In the genomic region with DNA sequence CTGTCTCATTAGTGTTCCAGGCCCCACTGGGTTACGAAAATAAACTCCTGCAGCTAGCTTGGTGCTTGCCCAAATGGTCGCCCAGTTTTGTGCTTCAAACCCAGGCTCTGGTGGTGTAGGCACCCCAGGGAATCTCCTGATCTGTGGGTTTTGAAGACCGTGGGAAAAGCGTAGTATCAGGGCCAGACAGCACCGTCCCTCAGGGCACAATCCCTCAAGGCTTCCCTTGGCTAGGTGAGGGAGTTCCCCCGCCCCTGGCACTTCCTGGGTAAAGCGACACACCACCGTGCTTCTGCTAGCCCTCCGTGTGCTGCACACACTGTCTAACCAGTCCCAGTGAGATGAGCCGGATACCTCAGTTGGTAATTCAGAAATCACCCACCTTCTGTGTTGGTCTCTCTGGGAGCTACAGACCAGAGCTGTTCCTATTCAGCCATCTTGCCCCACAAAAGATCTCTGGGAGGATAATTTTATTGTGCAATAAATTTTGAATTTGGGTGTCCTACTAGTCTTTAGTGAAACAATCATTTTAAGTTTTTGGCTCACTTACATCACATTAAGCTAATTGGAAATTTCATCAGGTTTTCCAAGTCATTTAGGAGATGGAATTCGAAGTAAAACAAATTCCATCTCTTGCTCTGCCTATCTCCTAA, we compare ENCODE assay signal across 20 cellular contexts. TPM values are rescaled to one million over a fixed set of nuclear protein-coding genes. Genes with fewer than 3 reads are reported as not detected.
DNase-seq lines count a peak whose midpoint lies in the region; ATAC-seq lines count a peak whose summit lies in the region.
"Had no signal": no experiment of that assay in that cellular context is flagged by ENCODE, and none has a peak within 500 bp of the region (broad histone marks: within the 10 kb centered on the region; RNA-seq: fewer than 3 reads in every experiment).

No MANE protein-coding gene starts in this region.

- no peaks in the 10 kb centered on the region for H3K9me3 ChIP-seq in CD4-positive, CD25-positive, alpha-beta regulatory T cell (ENCODE audit: control insufficient read depth in 2 of 2, low read length in 2 of 2)
- H3K9me3 ChIP-seq: esophagus squamous epithelium, transverse colon had no signal

- CTCF ChIA-PET in T-cell (lab: Charles Lee) = interaction anchor here in 1 of 2 donors (0.5 kb wide), 1 partner anchor 1991 kb away, joined by 3 read pairs; no protein-coding TSS in a partner anchor

- DNase-seq in CD4-positive, CD25-positive, alpha-beta regulatory T cell = peak in 1 of 3 donors; percentile 57
- DNase-seq in ELF-1 (ENCODE audit: low read depth, low spot score) = peak; percentile 74
- DNase-seq in T-cell = peak in 4 of 34 experiments; percentile 1 to 6 (median 3)
- DNase-seq in islet precursor cell = peak; percentile 58
- DNase-seq in epidermal melanocyte (ENCODE audit: insufficient read length, low spot score) = no peak
- DNase-seq: activated B cell treated with CpG ODN at 0.5 μM for 24 hours; esophagus squamous epithelium; GM23248; immature natural killer cell; Kasumi-1; NCI-H1436; NCI-H345; NK-92 treated with Interleukin-12 subunit alpha and Interleukin-12 subunit beta, amount 100 ng/mL, for 24 hours; small intestine; transverse colon had no signal

- H3K4me1 ChIP-seq in CD4-positive, CD25-positive, alpha-beta regulatory T cell (ENCODE audit: control insufficient read depth, insufficient read depth, low read length, poor library complexity, severe bottlenecking) = peaks cover 8% of the 10 kb centered on the region
- H3K4me1 ChIP-seq: transverse colon had no signal

- peaks cover 13% of the 10 kb centered on the region for H3K27me3 ChIP-seq in CD4-positive, CD25-positive, alpha-beta regulatory T cell (ENCODE audit: control insufficient read depth, insufficient read depth, low read length)

- peak; percentile 53 to 58 for ATAC-seq in CD4-positive, CD25-positive, alpha-beta regulatory T cell (ENCODE audit: low read depth in 2 of 2)
- ATAC-seq in T-cell (replicated peaks in 1 of 4) (peak in 3 of 4 experiments; percentile 49 to 61 (median 52)), HG03439 (IDR thresholded peaks at IDR 0.05; ENCODE audit: unreplicated experiment) (no peak), HG02763 (IDR thresholded peaks at IDR 0.05; ENCODE audit: unreplicated experiment) (no peak)

- H3K36me3 Mint-ChIP-seq in CD4-positive, CD25-positive, alpha-beta regulatory T cell = no peaks in the 10 kb centered on the region
- no peaks in the 10 kb centered on the region for H3K36me3 Mint-ChIP-seq in T-cell
- H3K36me3 Mint-ChIP-seq: immature natural killer cell had no signal

- no peak overlapping the region for H3K4me3 ChIP-seq in CD4-positive, CD25-positive, alpha-beta regulatory T cell (ENCODE audit: low read depth, low read length)
- H3K4me3 ChIP-seq: esophagus squamous epithelium, GM23248, transverse colon had no signal

- no peaks in the 10 kb centered on the region for H3K36me3 ChIP-seq in CD4-positive, CD25-positive, alpha-beta regulatory T cell (ENCODE audit: control insufficient read depth, insufficient read depth, low read length)
- H3K36me3 ChIP-seq: esophagus squamous epithelium, transverse colon had no signal

- no peak overlapping the region for H3K4me3 Mint-ChIP-seq in CD4-positive, CD25-positive, alpha-beta regulatory T cell
- no peak overlapping the region for H3K4me3 Mint-ChIP-seq in T-cell
- H3K4me3 Mint-ChIP-seq: activated B cell treated with CpG ODN at 0.5 μM for 24 hours, B cell, immature natural killer cell, nephron had no signal

- H3K4me1 Mint-ChIP-seq in CD4-positive, CD25-positive, alpha-beta regulatory T cell = peaks cover 2 to 14% (median 6%) of the 10 kb centered on the region in 4 donors
- H3K4me1 Mint-ChIP-seq in T-cell = peaks cover 7 to 10% (median 9%) of the 10 kb centered on the region in 3 donors
- H3K4me1 Mint-ChIP-seq: immature natural killer cell, nephron had no signal

- peaks cover 0 to 6% (median 0%) of the 10 kb centered on the region in 7 donors for H3K9me3 Mint-ChIP-seq in CD4-positive, CD25-positive, alpha-beta regulatory T cell
- no peaks in the 10 kb centered on the region for H3K9me3 Mint-ChIP-seq in T-cell
- H3K9me3 Mint-ChIP-seq: activated B cell treated with CpG ODN at 0.5 μM for 24 hours had no signal

- POLR2A ChIA-PET in T-cell (lab: Charles Lee) = no interaction called here

- H3K27ac Mint-ChIP-seq in CD4-positive, CD25-positive, alpha-beta regulatory T cell = no peak overlapping the region
- H3K27ac Mint-ChIP-seq in T-cell = no peak overlapping the region
- H3K27ac Mint-ChIP-seq: activated B cell treated with CpG ODN at 0.5 μM for 24 hours, B cell, immature natural killer cell, nephron, progenitor cell of endocrine pancreas had no signal

- H3K27me3 Mint-ChIP-seq in CD4-positive, CD25-positive, alpha-beta regulatory T cell = peaks cover 51% of the 10 kb centered on the region
- peaks cover 28 to 34% of the 10 kb centered on the region in 2 donors for H3K27me3 Mint-ChIP-seq in T-cell

- H3K27ac ChIP-seq in CD4-positive, CD25-positive, alpha-beta regulatory T cell (ENCODE audit: insufficient read depth, low read length, poor library complexity, severe bottlenecking) = no peak overlapping the region
- H3K27ac ChIP-seq: esophagus squamous epithelium, GM23248, transverse colon had no signal

RNA-seq across cellular contexts. Expression of a gene that starts 9.4 kb away (rescaled TPM):
- 15.6 TPM for total RNA-seq in CD4-positive, CD25-positive, alpha-beta regulatory T cell
- 10 to 100 TPM; 14.7 to 26.7 (median 22.8) TPM for polyA plus RNA-seq in CD4-positive, CD25-positive, alpha-beta regulatory T cell
- 10 to 100 TPM in 4 of 5 donors, 1 to 10 TPM in 1; 8.9 to 19.3 (median 15.5) TPM for total RNA-seq in T-cell

RNA-seq across cellular contexts. Expression of a gene that starts 34.3 kb away (rescaled TPM):
- not detected for total RNA-seq in CD4-positive, CD25-positive, alpha-beta regulatory T cell
- not detected for polyA plus RNA-seq in CD4-positive, CD25-positive, alpha-beta regulatory T cell
- total RNA-seq in T-cell = under 1 TPM in 1 of 5 donors, not detected in 4; 0.13 TPM
- total RNA-seq: activated B cell treated with CpG ODN at 0.5 μM for 24 hours, B cell, GM23248, progenitor cell of endocrine pancreas had no signal
- polyA plus RNA-seq: GM23248, immature natural killer cell had no signal

Comparison
In these comparisons a context has a peak if more than half of its experiments do, and no peak if none do; other contexts are left out.
1. ATAC-seq: peak in CD4-positive, CD25-positive, alpha-beta regulatory T cell (2 of 2) and T-cell (3 of 4); none in HG03439 (single experiment) and HG02763 (single experiment).